8 cellular contexts compared by ENCODE assay signal in genomic region chr4:76950846-76951321, GRCh38. TPM values are rescaled to one million over a fixed set of nuclear protein-coding genes. Genes with fewer than 3 reads are reported as not detected.
DNase-seq lines count a peak whose midpoint lies in the region; ATAC-seq and TF ChIP-seq lines count a peak whose summit lies in the region.

No MANE protein-coding gene starts in this region.

- peak overlapping the region; percentile 84 for H3K4me3 Mint-ChIP-seq in activated T-helper 1 cell treated with anti-CD3 and anti-CD28 coated beads, Interleukin-12 subunit alpha, Interleukin-12 subunit beta, Interleukin-2, Interleukin-4 antibody, amounts not matched to agents 30 ng/mL and 10 ng/mL and 1 ng/mL, durations not matched to agents 14 hours and 24 hours and 36 hours

- H3K27ac Mint-ChIP-seq in activated T-helper 1 cell treated with anti-CD3 and anti-CD28 coated beads, Interleukin-12 subunit alpha, Interleukin-12 subunit beta, Interleukin-2, Interleukin-4 antibody, amounts not matched to agents 30 ng/mL and 10 ng/mL and 1 ng/mL, durations not matched to agents 14 hours and 24 hours and 36 hours = peak overlapping the region; percentile 18

- DNase-seq in NCI-H2081 (lab: John Stamatoyannopoulos, UW) = peak; percentile 9 to 11
- no peak for DNase-seq in NCI-H2081 treated with DMSO at 0.1 percent for 48 hours (lab: John Stamatoyannopoulos, UW)
- no peak for DNase-seq in LNCaP clone FGC (ENCODE audit: low read depth)
- no peak for DNase-seq in activated T-helper 1 cell treated with anti-CD3 and anti-CD28 coated beads, Interleukin-12 subunit alpha, Interleukin-12 subunit beta, Interleukin-2, Interleukin-4 antibody, amounts not matched to agents 30 ng/mL and 10 ng/mL and 1 ng/mL, durations not matched to agents 14 hours and 24 hours and 36 hours (ENCODE audit: low spot score)
- DNase-seq in glomerular visceral epithelial cell (ENCODE audit: extremely low spot score) = peak; percentile 62
- peak in 3 of 5 donors; percentile 24 to 35 (median 32) for DNase-seq in ovary
- DNase-seq in superior temporal gyrus (ENCODE audit: extremely low spot score) = no peak

- H3K9me3 Mint-ChIP-seq in activated T-helper 1 cell treated with anti-CD3 and anti-CD28 coated beads, Interleukin-12 subunit alpha, Interleukin-12 subunit beta, Interleukin-2, Interleukin-4 antibody, amounts not matched to agents 30 ng/mL and 10 ng/mL and 1 ng/mL, durations not matched to agents 14 hours and 24 hours and 36 hours = no peaks in the 10 kb centered on the region

- no peaks in the 10 kb centered on the region for H3K36me3 ChIP-seq in ovary

- ATAC-seq in GM21786 (IDR thresholded peaks at IDR 0.05; ENCODE audit: unreplicated experiment) = no peak

- H3K27me3 ChIP-seq in ovary = no peaks in the 10 kb centered on the region

- TF ChIP-seq CTCF in LNCaP clone FGC (IDR thresholded peaks at IDR 0.05; ENCODE audit: control insufficient read depth, extremely low read depth, insufficient read depth) = no peak
- no peak for TF ChIP-seq CTCF in ovary (IDR thresholded peaks at IDR 0.05)

- WGBS in ovary, 3 donors = 0 to 1% (median 0%) methylated on average over 25 of the region's 25 CpGs

- H3K4me1 Mint-ChIP-seq in activated T-helper 1 cell treated with anti-CD3 and anti-CD28 coated beads, Interleukin-12 subunit alpha, Interleukin-12 subunit beta, Interleukin-2, Interleukin-4 antibody, amounts not matched to agents 30 ng/mL and 10 ng/mL and 1 ng/mL, durations not matched to agents 14 hours and 24 hours and 36 hours (ENCODE audit: low read depth) = peaks cover 14% of the 10 kb centered on the region

- intact Hi-C loops in activated T-helper 1 cell treated with anti-CD3 and anti-CD28 coated beads, Interleukin-12 subunit alpha, Interleukin-12 subunit beta, Interleukin-2, Interleukin-4 antibody, amounts not matched to agents 30 ng/mL and 10 ng/mL and 1 ng/mL, durations not matched to agents 14 hours and 24 hours and 36 hours (cut with micrococcal nuclease) = loop anchor here (1.0 to 10.0 kb wide), 3 partner anchors 43 to 266 kb away; partner anchors contain the start of gene CCNG2
- intact Hi-C loops in ovary (cut with DNase I) = loop anchor here in 1 of 4 donors (10.0 kb wide), 1 partner anchor 124 kb away; the partner anchor contains the start of gene CCNI

- H3K36me3 Mint-ChIP-seq in activated T-helper 1 cell treated with anti-CD3 and anti-CD28 coated beads, Interleukin-12 subunit alpha, Interleukin-12 subunit beta, Interleukin-2, Interleukin-4 antibody, amounts not matched to agents 30 ng/mL and 10 ng/mL and 1 ng/mL, durations not matched to agents 14 hours and 24 hours and 36 hours (ENCODE audit: low read depth) = peaks cover 4% of the 10 kb centered on the region

- no peaks in the 10 kb centered on the region for H3K9me3 ChIP-seq in ovary

- H3K4me1 ChIP-seq in ovary (ENCODE audit: insufficient read depth) = peaks cover 10% of the 10 kb centered on the region

- no peak for TF ChIP-seq POLR2A in ovary (IDR thresholded peaks at IDR 0.05)

- H3K27me3 Mint-ChIP-seq in activated T-helper 1 cell treated with anti-CD3 and anti-CD28 coated beads, Interleukin-12 subunit alpha, Interleukin-12 subunit beta, Interleukin-2, Interleukin-4 antibody, amounts not matched to agents 30 ng/mL and 10 ng/mL and 1 ng/mL, durations not matched to agents 14 hours and 24 hours and 36 hours (ENCODE audit: insufficient read depth) = peaks cover 76% of the 10 kb centered on the region

- TF ChIP-seq EP300 in ovary (IDR thresholded peaks at IDR 0.05) = no peak

- H3K4me3 ChIP-seq in LNCaP clone FGC (ENCODE audit: low read depth, low read length) = peak overlapping the region; percentile 92
- peak overlapping the region; percentile 66 for H3K4me3 ChIP-seq in ovary

- peak overlapping the region; percentile 18 to 92 for H3K27ac ChIP-seq in ovary

RNA-seq across cellular contexts. Expression of gene SEPTIN11, which starts 1.3 kb away (rescaled TPM):
- 22.4 and 23.6 TPM in 2 replicates for total RNA-seq in activated T-helper 1 cell treated with anti-CD3 and anti-CD28 coated beads, Interleukin-12 subunit alpha, Interleukin-12 subunit beta, Interleukin-2, Interleukin-4 antibody, amounts not matched to agents 30 ng/mL and 10 ng/mL and 1 ng/mL, durations not matched to agents 14 hours and 24 hours and 36 hours
- total RNA-seq in ovary = 10 to 100 TPM; 29.9 to 86.0 (median 54.1) TPM
- polyA plus RNA-seq in ovary = 10 to 100 TPM; 24.3 to 43.6 TPM

RNA-seq across cellular contexts. Expression of gene SOWAHB, which starts 52.9 kb away (rescaled TPM):
- not detected in 2 replicates for total RNA-seq in activated T-helper 1 cell treated with anti-CD3 and anti-CD28 coated beads, Interleukin-12 subunit alpha, Interleukin-12 subunit beta, Interleukin-2, Interleukin-4 antibody, amounts not matched to agents 30 ng/mL and 10 ng/mL and 1 ng/mL, durations not matched to agents 14 hours and 24 hours and 36 hours
- total RNA-seq in ovary = 1 to 10 TPM in 1 of 7 donors, under 1 TPM in 3, not detected in 3; 0.10 to 1.3 (median 0.17) TPM
- polyA plus RNA-seq in ovary = under 1 TPM; 0.05 to 0.07 TPM

Comparison
In these comparisons a context has a peak if more than half of its experiments do, and no peak if none do; other contexts are left out.
1. DNase-seq: peak in NCI-H2081 (2 of 2), glomerular visceral epithelial cell (single experiment) and ovary (3 of 5); none in NCI-H2081 treated with DMSO at 0.1 percent for 48 hours (single experiment), LNCaP clone FGC (single experiment), activated T-helper 1 cell treated with anti-CD3 and anti-CD28 coated beads, Interleukin-12 subunit alpha, Interleukin-12 subunit beta, Interleukin-2, Interleukin-4 antibody, amounts not matched to agents 30 ng/mL and 10 ng/mL and 1 ng/mL, durations not matched to agents 14 hours and 24 hours and 36 hours (single experiment) and superior temporal gyrus (single experiment).